Comparison of ENCODE assay signal across 19 cellular contexts in the genomic region with DNA sequence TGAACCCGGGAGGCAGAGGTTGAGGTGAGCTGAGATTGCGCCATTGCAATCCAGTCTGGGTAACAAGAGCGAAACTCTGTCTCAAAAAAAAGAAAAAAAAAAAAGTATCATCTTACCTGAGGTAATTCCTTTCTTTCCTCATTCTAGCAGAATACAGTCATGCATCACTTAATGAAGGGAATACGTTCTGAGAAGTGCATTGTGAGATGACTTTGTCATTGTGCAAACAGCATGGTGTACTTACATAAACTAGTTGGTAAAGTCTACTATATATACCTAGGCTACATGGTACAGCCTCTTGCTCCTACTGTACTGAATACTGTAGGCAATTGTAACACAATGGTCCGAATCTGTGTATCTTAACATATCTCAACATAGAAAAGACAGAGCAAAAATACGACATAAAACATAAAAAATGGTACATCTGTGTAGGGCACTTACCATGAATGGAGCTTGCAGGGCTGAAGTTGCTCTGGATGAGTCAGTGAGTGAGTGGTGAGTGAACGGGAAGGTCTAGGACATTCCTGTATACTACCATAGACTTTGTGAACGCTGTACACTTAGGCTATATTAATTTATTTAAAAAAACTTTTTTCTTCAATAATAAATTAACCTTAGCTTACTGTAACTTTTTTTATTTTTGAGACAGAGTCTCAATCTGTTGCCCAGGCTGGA.
A peak's percentile ranks its signal among the peaks of the same experiment; 100 is the strongest.
DNase-seq lines count a peak whose midpoint lies in the region; ATAC-seq and TF ChIP-seq lines count a peak whose summit lies in the region.
"Had no signal": no experiment of that assay in that cellular context is flagged by ENCODE, and none has a peak within 500 bp of the region (broad histone marks: within the 10 kb centered on the region; RNA-seq: fewer than 3 reads in every experiment).

No MANE protein-coding gene starts in this region.

- H3K27ac ChIP-seq in breast epithelium (no peak overlapping the region), foreskin keratinocyte (peak overlapping the region; percentile 44), spleen (no peak overlapping the region)
- H3K27ac ChIP-seq: C4-2B, GM23248 had no signal

- peaks cover 6% of the 10 kb centered on the region for H3K36me3 Mint-ChIP-seq in MCF 10A (ENCODE audit: insufficient read depth, unreplicated experiment)
- peaks cover 0 to 6% of the 10 kb centered on the region in 2 donors for H3K36me3 Mint-ChIP-seq in stimulated activated naive B cell treated with anti-CD40 and anti-IgM and Interleukin-4, amounts not matched to agents 10 μg/mL and 1 μg/mL and 100 μg/mL, for 72 hours

- WGBS in spleen, 5 donors: 90 to 95% (median 93%) methylated on average over 8 of the region's 8 CpGs

- no peaks in the 10 kb centered on the region for H3K27me3 ChIP-seq in breast epithelium
- H3K27me3 ChIP-seq in foreskin keratinocyte: no peaks in the 10 kb centered on the region
- H3K27me3 ChIP-seq in spleen (replicated peaks in 1 of 7): no peaks in the 10 kb centered on the region

- BruUV-seq in MCF 10A (replicated peaks; lab: Mats Ljungman, UMichigan): no TSS peak

- ATAC-seq in foreskin keratinocyte (peak; percentile 80), GM19455 (IDR thresholded peaks at IDR 0.05; ENCODE audit: unreplicated experiment) (no peak), left ventricle myocardium superior (no peak)
- no peak for ATAC-seq in stimulated activated naive B cell treated with anti-CD40 and anti-IgM and Interleukin-4, amounts not matched to agents 10 μg/mL and 1 μg/mL and 100 μg/mL, for 72 hours (replicated peaks)
- ATAC-seq: GM12878, Right ventricle myocardium inferior had no signal

- H3K4me1 Mint-ChIP-seq in MCF 10A (ENCODE audit: insufficient read depth, unreplicated experiment): no peaks in the 10 kb centered on the region
- H3K4me1 Mint-ChIP-seq in stimulated activated naive B cell treated with anti-CD40 and anti-IgM and Interleukin-4, amounts not matched to agents 10 μg/mL and 1 μg/mL and 100 μg/mL, for 72 hours: no peaks in the 10 kb centered on the region

- H3K9me3 ChIP-seq in breast epithelium (no peaks in the 10 kb centered on the region), spleen (no peaks in the 10 kb centered on the region)

- POLR2A ChIA-PET in MCF 10A (lab: Yijun Ruan, JAX): no interaction called here

- H3K27ac Mint-ChIP-seq in MCF 10A (ENCODE audit: low read depth, unreplicated experiment): no peak overlapping the region
- no peak overlapping the region for H3K27ac Mint-ChIP-seq in stimulated activated naive B cell treated with anti-CD40 and anti-IgM and Interleukin-4, amounts not matched to agents 10 μg/mL and 1 μg/mL and 100 μg/mL, for 72 hours

- H3K9me3 Mint-ChIP-seq in MCF 10A (ENCODE audit: unreplicated experiment): no peaks in the 10 kb centered on the region
- H3K9me3 Mint-ChIP-seq in stimulated activated naive B cell treated with anti-CD40 and anti-IgM and Interleukin-4, amounts not matched to agents 10 μg/mL and 1 μg/mL and 100 μg/mL, for 72 hours: no peaks in the 10 kb centered on the region

- H3K4me1 ChIP-seq in breast epithelium (no peaks in the 10 kb centered on the region), foreskin keratinocyte (peaks cover 7% of the 10 kb centered on the region), spleen (no peaks in the 10 kb centered on the region)

- TF ChIP-seq CTCF in MCF 10A (IDR thresholded peaks at IDR 0.05; ENCODE audit: unreplicated experiment): no peak
- no peak for TF ChIP-seq CTCF in breast epithelium (IDR thresholded peaks at IDR 0.05)
- TF ChIP-seq CTCF in foreskin keratinocyte (conservative IDR thresholded peaks at IDR 0.05): no peak
- no peak for TF ChIP-seq CTCF in spleen (IDR thresholded peaks at IDR 0.05 in 8 of 11, conservative IDR thresholded peaks at IDR 0.05 in 3 of 11)

- DNase-seq in MCF 10A (ENCODE audit: unreplicated experiment) (peak; percentile 59), breast epithelium (ENCODE audit: low spot score in 2 of 2) (no peak), amniotic epithelial cell (ENCODE audit: low read depth) (peak; percentile 42), foreskin keratinocyte (peak; percentile 79 to 80), spleen (no peak), left ventricle myocardium superior (no peak)
- DNase-seq in stimulated activated naive B cell treated with anti-CD40 and anti-IgM and Interleukin-4, amounts not matched to agents 10 μg/mL and 1 μg/mL and 100 μg/mL, for 72 hours: no peak
- DNase-seq: COR-L47; GM23248; KBM-7; NCI-H1048; NCI-H146; NCI-H2081 treated with DMSO at 0.1 percent for 48 hours; NCI-H69; NK-92 treated with Interleukin-12 subunit alpha and Interleukin-12 subunit beta, amount 100 ng/mL, for 24 hours had no signal

- intact Hi-C loops in MCF 10A (cut with micrococcal nuclease) (no loop called here), breast epithelium (cut with DNase I; ENCODE audit: low total_unique reads) (no loop called here), spleen (cut with DNase I; ENCODE audit: low total_unique reads) (no loop called here), left ventricle myocardium superior (cut with micrococcal nuclease) (no loop called here)

- no peak overlapping the region for H3K4me3 ChIP-seq in breast epithelium
- no peak overlapping the region for H3K4me3 ChIP-seq in spleen
- H3K4me3 ChIP-seq: GM12878, GM23248 had no signal

- H3K27me3 Mint-ChIP-seq in MCF 10A (ENCODE audit: insufficient read depth, unreplicated experiment): no peaks in the 10 kb centered on the region
- no peaks in the 10 kb centered on the region for H3K27me3 Mint-ChIP-seq in stimulated activated naive B cell treated with anti-CD40 and anti-IgM and Interleukin-4, amounts not matched to agents 10 μg/mL and 1 μg/mL and 100 μg/mL, for 72 hours

- CTCF ChIA-PET in MCF 10A (lab: Yijun Ruan, JAX): interaction anchor here (0.7 kb wide), 3 partner anchors 14 to 737 kb away, joined by 3 to 5 read pairs (median 3); no protein-coding TSS in a partner anchor

- no peaks in the 10 kb centered on the region for H3K36me3 ChIP-seq in breast epithelium
- no peaks in the 10 kb centered on the region for H3K36me3 ChIP-seq in spleen

- no peak overlapping the region for H3K4me3 Mint-ChIP-seq in MCF 10A (ENCODE audit: unreplicated experiment)
- no peak overlapping the region for H3K4me3 Mint-ChIP-seq in stimulated activated naive B cell treated with anti-CD40 and anti-IgM and Interleukin-4, amounts not matched to agents 10 μg/mL and 1 μg/mL and 100 μg/mL, for 72 hours

- TF ChIP-seq POLR2A in breast epithelium (IDR thresholded peaks at IDR 0.05) (no peak), spleen (IDR thresholded peaks at IDR 0.05) (no peak)

Comparison
In these comparisons a context has a peak if more than half of its experiments do, and no peak if none do; other contexts are left out.
1. DNase-seq: peak in MCF 10A (single experiment), amniotic epithelial cell (single experiment) and foreskin keratinocyte (2 of 2); none in breast epithelium (0 of 2), spleen (single experiment), left ventricle myocardium superior (single experiment) and stimulated activated naive B cell treated with anti-CD40 and anti-IgM and Interleukin-4, amounts not matched to agents 10 μg/mL and 1 μg/mL and 100 μg/mL, for 72 hours (single experiment).